ENCODE assay signal across 2 cellular contexts in genomic region chr1:35294809-35295208, GRCh38.
TF ChIP-seq lines count a peak whose summit lies in the region.

No MANE protein-coding gene starts in this region.

TF ChIP-seq in HepG2, 621 proteins besides CTCF, POLR2A, EP300 and RAD21:
- no peak for TF ChIP-seq ZBTB42 (CRISPR knock-in tag; IDR thresholded peaks at IDR 0.05)
- TF ChIP-seq TCF7L2 (IDR thresholded peaks at IDR 0.05; ENCODE audit: low read depth, low read length) = no peak
- no peak for TF ChIP-seq MTA3 (CRISPR knock-in tag; IDR thresholded peaks at IDR 0.05)
- no peak for TF ChIP-seq CBFB (CRISPR knock-in tag; IDR thresholded peaks at IDR 0.05)
- TF ChIP-seq ZNF124 (CRISPR knock-in tag; IDR thresholded peaks at IDR 0.05) = no peak

TF ChIP-seq in WTC11, 78 proteins besides CTCF, POLR2A, EP300 and RAD21:
- TF ChIP-seq, protein P1, sequence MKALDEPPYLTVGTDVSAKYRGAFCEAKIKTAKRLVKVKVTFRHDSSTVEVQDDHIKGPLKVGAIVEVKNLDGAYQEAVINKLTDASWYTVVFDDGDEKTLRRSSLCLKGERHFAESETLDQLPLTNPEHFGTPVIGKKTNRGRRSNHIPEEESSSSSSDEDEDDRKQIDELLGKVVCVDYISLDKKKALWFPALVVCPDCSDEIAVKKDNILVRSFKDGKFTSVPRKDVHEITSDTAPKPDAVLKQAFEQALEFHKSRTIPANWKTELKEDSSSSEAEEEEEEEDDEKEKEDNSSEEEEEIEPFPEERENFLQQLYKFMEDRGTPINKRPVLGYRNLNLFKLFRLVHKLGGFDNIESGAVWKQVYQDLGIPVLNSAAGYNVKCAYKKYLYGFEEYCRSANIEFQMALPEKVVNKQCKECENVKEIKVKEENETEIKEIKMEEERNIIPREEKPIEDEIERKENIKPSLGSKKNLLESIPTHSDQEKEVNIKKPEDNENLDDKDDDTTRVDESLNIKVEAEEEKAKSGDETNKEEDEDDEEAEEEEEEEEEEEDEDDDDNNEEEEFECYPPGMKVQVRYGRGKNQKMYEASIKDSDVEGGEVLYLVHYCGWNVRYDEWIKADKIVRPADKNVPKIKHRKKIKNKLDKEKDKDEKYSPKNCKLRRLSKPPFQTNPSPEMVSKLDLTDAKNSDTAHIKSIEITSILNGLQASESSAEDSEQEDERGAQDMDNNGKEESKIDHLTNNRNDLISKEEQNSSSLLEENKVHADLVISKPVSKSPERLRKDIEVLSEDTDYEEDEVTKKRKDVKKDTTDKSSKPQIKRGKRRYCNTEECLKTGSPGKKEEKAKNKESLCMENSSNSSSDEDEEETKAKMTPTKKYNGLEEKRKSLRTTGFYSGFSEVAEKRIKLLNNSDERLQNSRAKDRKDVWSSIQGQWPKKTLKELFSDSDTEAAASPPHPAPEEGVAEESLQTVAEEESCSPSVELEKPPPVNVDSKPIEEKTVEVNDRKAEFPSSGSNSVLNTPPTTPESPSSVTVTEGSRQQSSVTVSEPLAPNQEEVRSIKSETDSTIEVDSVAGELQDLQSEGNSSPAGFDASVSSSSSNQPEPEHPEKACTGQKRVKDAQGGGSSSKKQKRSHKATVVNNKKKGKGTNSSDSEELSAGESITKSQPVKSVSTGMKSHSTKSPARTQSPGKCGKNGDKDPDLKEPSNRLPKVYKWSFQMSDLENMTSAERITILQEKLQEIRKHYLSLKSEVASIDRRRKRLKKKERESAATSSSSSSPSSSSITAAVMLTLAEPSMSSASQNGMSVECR (CRISPR knock-in tag; IDR thresholded peaks at IDR 0.05; ENCODE audit: borderline replicate concordance) = no peak
- TF ChIP-seq FOXJ3 (CRISPR knock-in tag; IDR thresholded peaks at IDR 0.05; ENCODE audit: borderline replicate concordance) (no peak), ZMAT4 (CRISPR knock-in tag; IDR thresholded peaks at IDR 0.05) (no peak), RORB (CRISPR knock-in tag; IDR thresholded peaks at IDR 0.05) (no peak), ESRRA (CRISPR knock-in tag; IDR thresholded peaks at IDR 0.05; ENCODE audit: borderline replicate concordance) (no peak), E2F5 (CRISPR knock-in tag; IDR thresholded peaks at IDR 0.05) (no peak), NR3C1 (CRISPR knock-in tag; conservative IDR thresholded peaks at IDR 0.05; ENCODE audit: low read depth) (no peak), ZNF121 (CRISPR knock-in tag; IDR thresholded peaks at IDR 0.05) (no peak), ZNF281 (CRISPR knock-in tag; IDR thresholded peaks at IDR 0.05) (no peak), JAZF1 (CRISPR knock-in tag; IDR thresholded peaks at IDR 0.05) (no peak), ZNF396 (CRISPR knock-in tag; IDR thresholded peaks at IDR 0.05; ENCODE audit: borderline replicate concordance) (no peak), AFF4 (CRISPR knock-in tag; IDR thresholded peaks at IDR 0.05; ENCODE audit: borderline replicate concordance) (no peak)
- TF ChIP-seq, protein P2, sequence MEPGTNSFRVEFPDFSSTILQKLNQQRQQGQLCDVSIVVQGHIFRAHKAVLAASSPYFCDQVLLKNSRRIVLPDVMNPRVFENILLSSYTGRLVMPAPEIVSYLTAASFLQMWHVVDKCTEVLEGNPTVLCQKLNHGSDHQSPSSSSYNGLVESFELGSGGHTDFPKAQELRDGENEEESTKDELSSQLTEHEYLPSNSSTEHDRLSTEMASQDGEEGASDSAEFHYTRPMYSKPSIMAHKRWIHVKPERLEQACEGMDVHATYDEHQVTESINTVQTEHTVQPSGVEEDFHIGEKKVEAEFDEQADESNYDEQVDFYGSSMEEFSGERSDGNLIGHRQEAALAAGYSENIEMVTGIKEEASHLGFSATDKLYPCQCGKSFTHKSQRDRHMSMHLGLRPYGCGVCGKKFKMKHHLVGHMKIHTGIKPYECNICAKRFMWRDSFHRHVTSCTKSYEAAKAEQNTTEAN (CRISPR knock-in tag; IDR thresholded peaks at IDR 0.05) = no peak
- TF ChIP-seq, protein P3, sequence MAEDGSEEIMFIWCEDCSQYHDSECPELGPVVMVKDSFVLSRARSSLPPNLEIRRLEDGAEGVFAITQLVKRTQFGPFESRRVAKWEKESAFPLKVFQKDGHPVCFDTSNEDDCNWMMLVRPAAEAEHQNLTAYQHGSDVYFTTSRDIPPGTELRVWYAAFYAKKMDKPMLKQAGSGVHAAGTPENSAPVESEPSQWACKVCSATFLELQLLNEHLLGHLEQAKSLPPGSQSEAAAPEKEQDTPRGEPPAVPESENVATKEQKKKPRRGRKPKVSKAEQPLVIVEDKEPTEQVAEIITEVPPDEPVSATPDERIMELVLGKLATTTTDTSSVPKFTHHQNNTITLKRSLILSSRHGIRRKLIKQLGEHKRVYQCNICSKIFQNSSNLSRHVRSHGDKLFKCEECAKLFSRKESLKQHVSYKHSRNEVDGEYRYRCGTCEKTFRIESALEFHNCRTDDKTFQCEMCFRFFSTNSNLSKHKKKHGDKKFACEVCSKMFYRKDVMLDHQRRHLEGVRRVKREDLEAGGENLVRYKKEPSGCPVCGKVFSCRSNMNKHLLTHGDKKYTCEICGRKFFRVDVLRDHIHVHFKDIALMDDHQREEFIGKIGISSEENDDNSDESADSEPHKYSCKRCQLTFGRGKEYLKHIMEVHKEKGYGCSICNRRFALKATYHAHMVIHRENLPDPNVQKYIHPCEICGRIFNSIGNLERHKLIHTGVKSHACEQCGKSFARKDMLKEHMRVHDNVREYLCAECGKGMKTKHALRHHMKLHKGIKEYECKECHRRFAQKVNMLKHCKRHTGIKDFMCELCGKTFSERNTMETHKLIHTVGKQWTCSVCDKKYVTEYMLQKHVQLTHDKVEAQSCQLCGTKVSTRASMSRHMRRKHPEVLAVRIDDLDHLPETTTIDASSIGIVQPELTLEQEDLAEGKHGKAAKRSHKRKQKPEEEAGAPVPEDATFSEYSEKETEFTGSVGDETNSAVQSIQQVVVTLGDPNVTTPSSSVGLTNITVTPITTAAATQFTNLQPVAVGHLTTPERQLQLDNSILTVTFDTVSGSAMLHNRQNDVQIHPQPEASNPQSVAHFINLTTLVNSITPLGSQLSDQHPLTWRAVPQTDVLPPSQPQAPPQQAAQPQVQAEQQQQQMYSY (CRISPR knock-in tag; IDR thresholded peaks at IDR 0.05) = no peak
- TF ChIP-seq, protein P4, sequence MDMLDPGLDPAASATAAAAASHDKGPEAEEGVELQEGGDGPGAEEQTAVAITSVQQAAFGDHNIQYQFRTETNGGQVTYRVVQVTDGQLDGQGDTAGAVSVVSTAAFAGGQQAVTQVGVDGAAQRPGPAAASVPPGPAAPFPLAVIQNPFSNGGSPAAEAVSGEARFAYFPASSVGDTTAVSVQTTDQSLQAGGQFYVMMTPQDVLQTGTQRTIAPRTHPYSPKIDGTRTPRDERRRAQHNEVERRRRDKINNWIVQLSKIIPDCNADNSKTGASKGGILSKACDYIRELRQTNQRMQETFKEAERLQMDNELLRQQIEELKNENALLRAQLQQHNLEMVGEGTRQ (CRISPR knock-in tag; IDR thresholded peaks at IDR 0.05) = no peak
